Comparison of ENCODE assay signal across 18 cellular contexts in genomic region chr4:1409079-1409805, GRCh38. TPM values are rescaled to one million over a fixed set of nuclear protein-coding genes. Genes with fewer than 3 reads are reported as not detected.
DNase-seq lines count a peak whose midpoint lies in the region; ATAC-seq and TF ChIP-seq lines count a peak whose summit lies in the region.
"Had no signal": no experiment of that assay in that cellular context is flagged by ENCODE, and none has a peak within 500 bp of the region (broad histone marks: within the 10 kb centered on the region; RNA-seq: fewer than 3 reads in every experiment).

No MANE protein-coding gene starts in this region.

- ATAC-seq in HG03460 (IDR thresholded peaks at IDR 0.05; ENCODE audit: unreplicated experiment): no peak
- ATAC-seq: Panc1 had no signal

- peaks cover 0 to 33% (median 18%) of the 10 kb centered on the region in 7 donors for H3K9me3 Mint-ChIP-seq in CD14-positive monocyte

- H3K27me3 Mint-ChIP-seq in CD14-positive monocyte (ENCODE audit: low read depth in 3 of 3): peaks cover 74 to 94% (median 77%) of the 10 kb centered on the region in 3 donors

- no peak overlapping the region for H3K27ac Mint-ChIP-seq in CD14-positive monocyte
- H3K27ac Mint-ChIP-seq: HFFc6 had no signal

- no peaks in the 10 kb centered on the region for H3K4me1 Mint-ChIP-seq in CD14-positive monocyte

- intact Hi-C loops in CD14-positive monocyte (cut with micrococcal nuclease): no loop called here

- TF ChIP-seq CTCF in CD14-positive monocyte (IDR thresholded peaks at IDR 0.05) (no peak), foreskin fibroblast (IDR thresholded peaks at IDR 0.05; ENCODE audit: low read depth, low read length) (no peak)

- H3K36me3 Mint-ChIP-seq in CD14-positive monocyte: peaks cover 0 to 6% of the 10 kb centered on the region in 2 donors

- peak overlapping the region in 1 of 2 donors; percentile 67 for H3K4me3 Mint-ChIP-seq in CD14-positive monocyte
- H3K4me3 Mint-ChIP-seq: HFFc6 had no signal

- DNase-seq in AG08396 (ENCODE audit: low spot score) (peak; percentile 23), CD14-positive monocyte (ENCODE audit: low spot score) (peak; percentile 38), HuH-7.5 (ENCODE audit: low spot score) (peak; percentile 26), mesenteric fat pad (ENCODE audit: low spot score) (peak; percentile 88), EL (no peak), foreskin fibroblast (no peak)
- DNase-seq: DMS153, GOT3, HFFc6, IMR-90, NCI-H1417, NCI-H2171, SHP77 had no signal

- H3K4me3 ChIP-seq in foreskin fibroblast (ENCODE audit: low read depth in 1 of 2, low read length in 2 of 2): no peak overlapping the region
- H3K4me3 ChIP-seq: BLaER1 had no signal

RNA-seq across cellular contexts. Expression of gene NKX1-1, which starts 3.0 kb away (rescaled TPM):
- not detected for polyA plus RNA-seq in CD14-positive monocyte
- total RNA-seq in mesenteric fat pad: not detected
- total RNA-seq: HFFc6, IMR-90, NCI-H460 had no signal
- polyA plus RNA-seq: AG04450, IMR-90 had no signal

Comparison
In these comparisons a context has a peak if more than half of its experiments do, and no peak if none do; other contexts are left out.
1. DNase-seq: peak in AG08396 (single experiment), CD14-positive monocyte (single experiment), HuH-7.5 (single experiment) and mesenteric fat pad (single experiment); none in EL (single experiment) and foreskin fibroblast (0 of 2).